1 cellular context compared by ENCODE assay signal in genomic region chr18:32450026-32450681, GRCh38.
A peak's percentile ranks its signal among the peaks of the same experiment; 100 is the strongest.
TF ChIP-seq lines count a peak whose summit lies in the region.

No MANE protein-coding gene starts in this region.

TF ChIP-seq in H1, 55 proteins besides CTCF, POLR2A, EP300 and RAD21:
- TF ChIP-seq RBBP5 (IDR thresholded peaks at IDR 0.05; ENCODE audit: borderline replicate concordance, low read depth, low read length): no peak
- no peak for TF ChIP-seq CBX8 (IDR thresholded peaks at IDR 0.05; ENCODE audit: borderline replicate concordance, low read depth, low read length)
- TF ChIP-seq MAFK (IDR thresholded peaks at IDR 0.05; ENCODE audit: low read depth, low read length): peak; percentile 11; the same call in 1 of the 2 replicates
